ENCODE assay signal across 16 cellular contexts in genomic region chr18:59871711-59872362, GRCh38. TPM values are rescaled to one million over a fixed set of nuclear protein-coding genes. Genes with fewer than 3 reads are reported as not detected.
"Had no signal": no experiment of that assay in that cellular context is flagged by ENCODE, and none has a peak within 500 bp of the region (broad histone marks: within the 10 kb centered on the region; RNA-seq: fewer than 3 reads in every experiment).

No MANE protein-coding gene starts in this region.

- H3K9me3 Mint-ChIP-seq: activated naive CD8-positive, alpha-beta T cell treated with anti-CD3 and anti-CD28 coated beads, Interleukin-2, amount 50 U/mL, for 24 hours; natural killer cell had no signal

- ATAC-seq: activated naive CD8-positive, alpha-beta T cell treated with anti-CD3 and anti-CD28 coated beads, Interleukin-2, amount 50 U/mL, for 24 hours; left colon; right lobe of liver; stimulated activated naive CD8-positive, alpha-beta T cell treated with anti-CD3 and anti-CD28 coated beads, Interleukin-15, Interleukin-2, amounts not matched to agents 100 U/mL and 50 U/mL, for 24 hours had no signal

- H3K27ac Mint-ChIP-seq: activated naive CD8-positive, alpha-beta T cell treated with anti-CD3 and anti-CD28 coated beads, Interleukin-2, amount 50 U/mL, for 24 hours; progenitor cell of endocrine pancreas had no signal

- DNase-seq: activated CD4-positive, alpha-beta T cell treated with anti-CD3 and anti-CD28 coated beads for 1 hour; activated CD4-positive, alpha-beta T cell treated with anti-CD3 and anti-CD28 coated beads, Interleukin-2, amount 50 U/mL, for 48 hours; activated naive CD4-positive, alpha-beta T cell; activated naive CD8-positive, alpha-beta T cell treated with anti-CD3 and anti-CD28 coated beads, Interleukin-2, amount 50 U/mL, for 24 hours; left colon; mammary epithelial cell; natural killer cell; nucleus accumbens; right lobe of liver; spleen; stimulated activated naive CD8-positive, alpha-beta T cell treated with anti-CD3 and anti-CD28 coated beads, Interleukin-15, Interleukin-2, amounts not matched to agents 100 U/mL and 50 U/mL, for 24 hours; T-helper 9 cell had no signal

- H3K4me3 Mint-ChIP-seq: activated naive CD8-positive, alpha-beta T cell treated with anti-CD3 and anti-CD28 coated beads, Interleukin-2, amount 50 U/mL, for 24 hours; natural killer cell had no signal

- H3K27ac ChIP-seq: ascending aorta, esophagus muscularis mucosa, right lobe of liver, spleen, suprapubic skin had no signal

- H3K36me3 Mint-ChIP-seq: natural killer cell had no signal

- H3K4me3 ChIP-seq: ascending aorta, esophagus muscularis mucosa, right lobe of liver, spleen, suprapubic skin had no signal

- H3K9me3 ChIP-seq: ascending aorta, esophagus muscularis mucosa, right lobe of liver, spleen, suprapubic skin had no signal

- H3K36me3 ChIP-seq: ascending aorta, esophagus muscularis mucosa, right lobe of liver, spleen, suprapubic skin had no signal

- H3K27me3 ChIP-seq: ascending aorta, esophagus muscularis mucosa, right lobe of liver, spleen, suprapubic skin had no signal

- H3K4me1 ChIP-seq: ascending aorta, esophagus muscularis mucosa, suprapubic skin had no signal

RNA-seq across cellular contexts. Expression of gene PMAIP1, which starts 28.0 kb away (rescaled TPM):
- total RNA-seq: ascending aorta had no signal
